In genomic region chr4:87073570-87074470, GRCh38 we compare ENCODE assay signal across 8 cellular contexts.
DNase-seq lines count a peak whose midpoint lies in the region; ATAC-seq, FAIRE-seq and TF ChIP-seq lines count a peak whose summit lies in the region.

No MANE protein-coding gene starts in this region.

- peak; percentile 45 for DNase-seq in NCI-H1436 (lab: John Stamatoyannopoulos, UW)
- DNase-seq in activated CD4-positive, alpha-beta T cell treated with anti-CD3 and anti-CD28 coated beads, Interleukin-2, amount 50 U/mL, for 4 hours: peak; percentile 34 to 55
- no peak for DNase-seq in endothelial cell of umbilical vein (ENCODE audit: low read depth, low spot score)
- peak; percentile 53 for DNase-seq in prostate gland (ENCODE audit: low spot score)
- no peak for DNase-seq in NCI-H146 (lab: John Stamatoyannopoulos, UW)
- DNase-seq in GM03348 (ENCODE audit: low spot score): no peak

- BruUV-seq in endothelial cell of umbilical vein (replicated peaks; lab: Mats Ljungman, UMichigan): no TSS peak

- H3K4me3 ChIP-seq in endothelial cell of umbilical vein (replicated peaks in 1 of 3; ENCODE audit: insufficient read depth in 1 of 3, low read depth in 1 of 3, low read length in 3 of 3): no peak overlapping the region
- H3K4me3 ChIP-seq in prostate gland: no peak overlapping the region

- H3K4me1 ChIP-seq in endothelial cell of umbilical vein (ENCODE audit: control insufficient read depth, extremely low read depth, insufficient read depth, low read length) (peaks cover 22% of the 10 kb centered on the region), prostate gland (replicated peaks) (peaks cover 34% of the 10 kb centered on the region)

- peaks cover 41% of the 10 kb centered on the region for H3K79me2 ChIP-seq in endothelial cell of umbilical vein (ENCODE audit: control insufficient read depth, insufficient read depth, low read length)

- H3K4me2 ChIP-seq in endothelial cell of umbilical vein (ENCODE audit: insufficient read depth, low read length): no peak overlapping the region

- no peak overlapping the region for H2AFZ ChIP-seq in endothelial cell of umbilical vein (ENCODE audit: low read depth, low read length)

- intact Hi-C loops in endothelial cell of umbilical vein (cut with micrococcal nuclease): no loop called here
- intact Hi-C loops in prostate gland (cut with DNase I): no loop called here

- FAIRE-seq in endothelial cell of umbilical vein (lab: Jason Lieb, UNC): no peak

- no peaks in the 10 kb centered on the region for H3K36me3 ChIP-seq in endothelial cell of umbilical vein (ENCODE audit: control insufficient read depth in 2 of 2, extremely low read depth in 1 of 2, insufficient read depth in 2 of 2, low read length in 2 of 2)
- no peaks in the 10 kb centered on the region for H3K36me3 ChIP-seq in prostate gland

- 11% methylated on average over 11 of the region's 11 CpGs for WGBS in prostate gland

- TF ChIP-seq CTCF in endothelial cell of umbilical vein (IDR thresholded peaks at IDR 0.05; ENCODE audit: extremely low read depth in 1 of 2, insufficient read depth in 1 of 2, low read depth in 1 of 2, low read length in 2 of 2): no peak
- TF ChIP-seq CTCF in prostate gland (IDR thresholded peaks at IDR 0.05): no peak

- POLR2A ChIA-PET in endothelial cell of umbilical vein (lab: Charles Lee): no interaction called here

- H3K27ac ChIP-seq in endothelial cell of umbilical vein (ENCODE audit: insufficient read depth, low read depth, low read length) (no peak overlapping the region), prostate gland (peak overlapping the region; percentile 24 to 53)

- ATAC-seq in GM18502 (IDR thresholded peaks at IDR 0.05; ENCODE audit: poor library complexity, unreplicated experiment) (peak; percentile 96), HG02623 (IDR thresholded peaks at IDR 0.05; ENCODE audit: unreplicated experiment) (peak; percentile 86)

- no peaks in the 10 kb centered on the region for H3K9me3 ChIP-seq in endothelial cell of umbilical vein (replicated peaks; ENCODE audit: control insufficient read depth, insufficient read depth, low read length)
- no peaks in the 10 kb centered on the region for H3K9me3 ChIP-seq in prostate gland

- peaks cover 2% of the 10 kb centered on the region for H4K20me1 ChIP-seq in endothelial cell of umbilical vein (replicated peaks; ENCODE audit: control insufficient read depth, extremely low read depth, insufficient read depth, low read length)

- no peak for TF ChIP-seq POLR2A in endothelial cell of umbilical vein (IDR thresholded peaks at IDR 0.05; ENCODE audit: low read depth, low read length)
- no peak for TF ChIP-seq POLR2A in prostate gland (IDR thresholded peaks at IDR 0.05)

- no peaks in the 10 kb centered on the region for H3K9me1 ChIP-seq in endothelial cell of umbilical vein (replicated peaks; ENCODE audit: control insufficient read depth, extremely low read depth, insufficient read depth, low read length)

- no peaks in the 10 kb centered on the region for H3K27me3 ChIP-seq in endothelial cell of umbilical vein (ENCODE audit: control insufficient read depth in 2 of 2, insufficient read depth in 2 of 2, low read length in 2 of 2)
- no peaks in the 10 kb centered on the region for H3K27me3 ChIP-seq in prostate gland (replicated peaks; ENCODE audit: insufficient read depth)

- H3K9ac ChIP-seq in endothelial cell of umbilical vein (replicated peaks; ENCODE audit: extremely low read depth, insufficient read depth, low read length): no peak overlapping the region

- dilution Hi-C loops in endothelial cell of umbilical vein (cut with MboI; ENCODE audit: extremely low pct_ligation_motif_present, low sequenced_read_pairs): no loop called here

- CTCF ChIA-PET in endothelial cell of umbilical vein (lab: Charles Lee): interaction anchor here (1.3 kb wide), 1 partner anchor 151 kb away, joined by 3 read pairs; no protein-coding TSS in a partner anchor

TF ChIP-seq in endothelial cell of umbilical vein, 7 proteins besides CTCF, POLR2A, EP300 and RAD21:
- TF ChIP-seq POLR2AphosphoS5 (IDR thresholded peaks at IDR 0.05; ENCODE audit: insufficient read depth, low read depth, low read length) (no peak), EZH2 (IDR thresholded peaks at IDR 0.05; ENCODE audit: borderline replicate concordance, low read depth, low read length, severe bottlenecking) (no peak), MYC (IDR thresholded peaks at IDR 0.05; ENCODE audit: low read depth, low read length) (no peak), JUN (IDR thresholded peaks at IDR 0.05; ENCODE audit: borderline replicate concordance, insufficient read depth, insufficient read length, low read depth) (no peak)
- TF ChIP-seq, protein P1, sequence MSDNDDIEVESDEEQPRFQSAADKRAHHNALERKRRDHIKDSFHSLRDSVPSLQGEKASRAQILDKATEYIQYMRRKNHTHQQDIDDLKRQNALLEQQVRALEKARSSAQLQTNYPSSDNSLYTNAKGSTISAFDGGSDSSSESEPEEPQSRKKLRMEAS (IDR thresholded peaks at IDR 0.05; ENCODE audit: insufficient read depth, insufficient read length): peak; percentile 37

Comparison
In these comparisons a context has a peak if more than half of its experiments do, and no peak if none do; other contexts are left out.
1. DNase-seq: peak in NCI-H1436 (single experiment), activated CD4-positive, alpha-beta T cell treated with anti-CD3 and anti-CD28 coated beads, Interleukin-2, amount 50 U/mL, for 4 hours (2 of 2) and prostate gland (single experiment); none in endothelial cell of umbilical vein (single experiment), NCI-H146 (single experiment) and GM03348 (single experiment).